ENCODE assay signal across 8 cellular contexts in genomic region chr5:10987881-10988504, GRCh38.
A peak's percentile ranks its signal among the peaks of the same experiment; 100 is the strongest.
DNase-seq lines count a peak whose midpoint lies in the region; ATAC-seq and TF ChIP-seq lines count a peak whose summit lies in the region.

No MANE protein-coding gene starts in this region.

- CTCF ChIA-PET in Caco-2 (lab: Charles Lee) (no interaction called here), RWPE1 (lab: Yijun Ruan, JAX) (interaction anchor here (0.6 to 1.1 kb wide), 4 partner anchors 12 to 399 kb away, joined by 3 to 7 read pairs (median 3); no protein-coding TSS in a partner anchor)

- BruUV-seq in Caco-2 (replicated peaks; lab: Mats Ljungman, UMichigan): no TSS peak

- no peaks in the 10 kb centered on the region for H3K36me3 Mint-ChIP-seq in Caco-2 (ENCODE audit: insufficient read depth, unreplicated experiment)

- intact Hi-C loops in Caco-2 (cut with micrococcal nuclease; ENCODE audit: unreplicated experiment) (no loop called here), left ventricle myocardium inferior (cut with micrococcal nuclease) (no loop called here)

- TF ChIP-seq CTCF in Caco-2 (IDR thresholded peaks at IDR 0.05; ENCODE audit: insufficient read depth in 1 of 2, low read depth in 1 of 2, low read length in 1 of 2, severe bottlenecking in 1 of 2, unreplicated experiment in 1 of 2) (peak; percentile 33 to 45), RWPE1 (conservative IDR thresholded peaks at IDR 0.05; ENCODE audit: low read depth) (peak; percentile 62), left ventricle myocardium inferior (IDR thresholded peaks at IDR 0.05; ENCODE audit: borderline replicate concordance) (peak; percentile 78), smooth muscle cell (IDR thresholded peaks at IDR 0.05; ENCODE audit: borderline replicate concordance, insufficient read depth, poor library complexity, severe bottlenecking) (peak; percentile 81)

- POLR2A ChIA-PET in Caco-2 (lab: Charles Lee) (no interaction called here), RWPE1 (lab: Yijun Ruan, JAX; ENCODE audit: low non-redundant PET) (no interaction called here)

- no peaks in the 10 kb centered on the region for H3K79me2 ChIP-seq in smooth muscle cell (ENCODE audit: low read depth)

- H3K4me3 ChIP-seq in Caco-2 (ENCODE audit: low read depth, low read length) (no peak overlapping the region), left ventricle myocardium inferior (no peak overlapping the region), smooth muscle cell (no peak overlapping the region)

- DNase-seq in Caco-2: peak; percentile 40 to 46
- DNase-seq in RWPE1 (ENCODE audit: low spot score): peak; percentile 24
- DNase-seq in activated gamma-delta T cell treated with anti-CD3 and anti-CD28 coated beads, Interleukin-2, amount 50 U/mL, for 16 hours (ENCODE audit: low read depth): peak; percentile 24
- DNase-seq in left ventricle myocardium inferior: peak; percentile 76
- peak; percentile 15 for DNase-seq in smooth muscle cell (lab: John Stamatoyannopoulos, UW; ENCODE audit: unreplicated experiment)
- DNase-seq in NCI-H128 (lab: John Stamatoyannopoulos, UW; ENCODE audit: unreplicated experiment): no peak

- WGBS in smooth muscle cell (ENCODE audit: low lambda C conversion rate): 12% methylated on average over 18 of the region's 18 CpGs

- H3K9me3 Mint-ChIP-seq in Caco-2 (ENCODE audit: unreplicated experiment): no peaks in the 10 kb centered on the region

- H3K27me3 Mint-ChIP-seq in Caco-2 (ENCODE audit: insufficient read depth, unreplicated experiment): peaks cover 10% of the 10 kb centered on the region

- H3K27ac ChIP-seq in RWPE1: no peak overlapping the region
- H3K27ac ChIP-seq in left ventricle myocardium inferior (replicated peaks): peak overlapping the region; percentile 46
- H3K27ac ChIP-seq in smooth muscle cell (ENCODE audit: low read depth): no peak overlapping the region

- no peak overlapping the region for H2AFZ ChIP-seq in smooth muscle cell (ENCODE audit: low read depth)

- peak overlapping the region; percentile 51 for H3K4me2 ChIP-seq in smooth muscle cell

- ATAC-seq in GM19452 (IDR thresholded peaks at IDR 0.05; ENCODE audit: unreplicated experiment): peak; percentile 80
- ATAC-seq in HG03460 (IDR thresholded peaks at IDR 0.05; ENCODE audit: unreplicated experiment): peak; percentile 88

- H3K4me1 ChIP-seq in Caco-2 (no peaks in the 10 kb centered on the region), left ventricle myocardium inferior (peaks cover 32% of the 10 kb centered on the region), smooth muscle cell (ENCODE audit: low read depth) (peaks cover 4% of the 10 kb centered on the region)

- no peaks in the 10 kb centered on the region for H3K36me3 ChIP-seq in Caco-2 (ENCODE audit: control insufficient read depth, insufficient read depth, low read length)
- H3K36me3 ChIP-seq in left ventricle myocardium inferior: no peaks in the 10 kb centered on the region
- H3K36me3 ChIP-seq in smooth muscle cell (ENCODE audit: low read depth): no peaks in the 10 kb centered on the region

- no peaks in the 10 kb centered on the region for H3F3A ChIP-seq in smooth muscle cell (ENCODE audit: low read depth)

- H3K9me3 ChIP-seq in Caco-2 (no peaks in the 10 kb centered on the region), left ventricle myocardium inferior (replicated peaks) (no peaks in the 10 kb centered on the region), smooth muscle cell (replicated peaks; ENCODE audit: low read depth) (no peaks in the 10 kb centered on the region)

- no peaks in the 10 kb centered on the region for H4K20me1 ChIP-seq in smooth muscle cell (ENCODE audit: low read depth)

- H3K27me3 ChIP-seq in Caco-2 (replicated peaks; ENCODE audit: control insufficient read depth, insufficient read depth, low read length) (no peaks in the 10 kb centered on the region; the same call in 1 of the 2 replicates), left ventricle myocardium inferior (ENCODE audit: low read depth) (peaks cover 12% of the 10 kb centered on the region), smooth muscle cell (ENCODE audit: low read depth) (no peaks in the 10 kb centered on the region)

- H3K9ac ChIP-seq in smooth muscle cell (ENCODE audit: low read depth): no peak overlapping the region

- no peak overlapping the region for H3K27ac Mint-ChIP-seq in Caco-2 (ENCODE audit: unreplicated experiment)

- no peaks in the 10 kb centered on the region for H3K4me1 Mint-ChIP-seq in Caco-2 (ENCODE audit: low read depth, unreplicated experiment)

- H3K4me3 Mint-ChIP-seq in Caco-2 (ENCODE audit: unreplicated experiment): no peak overlapping the region
